9 cellular contexts compared by ENCODE assay signal in genomic region chr17:50221500-50222480, GRCh38. TPM values are rescaled to one million over a fixed set of nuclear protein-coding genes. Genes with fewer than 3 reads are reported as not detected.
DNase-seq lines count a peak whose midpoint lies in the region; ATAC-seq and TF ChIP-seq lines count a peak whose summit lies in the region.
"Had no signal": no experiment of that assay in that cellular context is flagged by ENCODE, and none has a peak within 500 bp of the region (broad histone marks: within the 10 kb centered on the region; RNA-seq: fewer than 3 reads in every experiment).

No MANE protein-coding gene starts in this region.

- intact Hi-C loops in tibial artery (cut with DNase I; ENCODE audit: low total_unique reads), result loop anchor here (5.0 kb wide), 1 partner anchor 46 kb away; no protein-coding TSS in a partner anchor

- peak in 1 of 2 experiments; percentile 79 for DNase-seq in HL-60 (ENCODE audit: low read depth in 1 of 2, low spot score in 1 of 2)
- no peak for DNase-seq in T-helper 2 cell treated with Interferon-gamma antibody and Interleukin-4, amounts not matched to agents 5 μg/mL and 100 μg/mL, for 36 hours (ENCODE audit: low spot score)
- DNase-seq in right atrium auricular region (ENCODE audit: low spot score), result peak; percentile 78
- peak; percentile 84 to 94 for DNase-seq in tibial artery
- no peak for DNase-seq in immature natural killer cell
- DNase-seq in activated T-cell treated with anti-CD3 and anti-CD28 coated beads, Interleukin-2, amount 50 U/mL, for 72 hours, result no peak
- no peak for DNase-seq in NCI-H128 (lab: John Stamatoyannopoulos, UW; ENCODE audit: unreplicated experiment)
- DNase-seq: NCI-H146 had no signal

- peaks cover 9% of the 10 kb centered on the region for H3K27me3 Mint-ChIP-seq in T-helper 2 cell treated with Interferon-gamma antibody and Interleukin-4, amounts not matched to agents 5 μg/mL and 100 μg/mL, for 36 hours (ENCODE audit: low read depth)
- H3K27me3 Mint-ChIP-seq in immature natural killer cell (ENCODE audit: low read depth in 3 of 3), result peaks cover 0 to 7% (median 4%) of the 10 kb centered on the region in 3 donors
- peaks cover 8% of the 10 kb centered on the region for H3K27me3 Mint-ChIP-seq in activated T-cell treated with anti-CD3 and anti-CD28 coated beads, Interleukin-2, amount 50 U/mL, for 72 hours (ENCODE audit: low read depth)

- H3K27me3 ChIP-seq in HL-60 (ENCODE audit: insufficient read depth, poor library complexity, severe bottlenecking) (no peaks in the 10 kb centered on the region), right atrium auricular region (no peaks in the 10 kb centered on the region), tibial artery (no peaks in the 10 kb centered on the region)

- ATAC-seq in activated T-cell treated with anti-CD3 and anti-CD28 coated beads, Interleukin-2, amount 50 U/mL, for 72 hours (replicated peaks in 1 of 2), result no peak

- H3K9me3 Mint-ChIP-seq in T-helper 2 cell treated with Interferon-gamma antibody and Interleukin-4, amounts not matched to agents 5 μg/mL and 100 μg/mL, for 36 hours, result peaks cover 14% of the 10 kb centered on the region
- peaks cover 0 to 3% (median 0%) of the 10 kb centered on the region in 6 donors for H3K9me3 Mint-ChIP-seq in immature natural killer cell
- peaks cover 3 to 6% of the 10 kb centered on the region in 2 donors for H3K9me3 Mint-ChIP-seq in activated T-cell treated with anti-CD3 and anti-CD28 coated beads, Interleukin-2, amount 50 U/mL, for 72 hours

- TF ChIP-seq CTCF in HL-60 (IDR thresholded peaks at IDR 0.05; ENCODE audit: insufficient read depth, low read length), result no peak
- TF ChIP-seq CTCF in right atrium auricular region (IDR thresholded peaks at IDR 0.05), result no peak
- TF ChIP-seq CTCF in tibial artery (IDR thresholded peaks at IDR 0.05), result no peak

- H3K36me3 ChIP-seq in right atrium auricular region (no peaks in the 10 kb centered on the region), tibial artery (no peaks in the 10 kb centered on the region)

- H3K9me3 ChIP-seq in right atrium auricular region (peaks cover 0 to 3% of the 10 kb centered on the region in 2 donors), tibial artery (no peaks in the 10 kb centered on the region)

- H3K4me1 Mint-ChIP-seq in T-helper 2 cell treated with Interferon-gamma antibody and Interleukin-4, amounts not matched to agents 5 μg/mL and 100 μg/mL, for 36 hours (ENCODE audit: low read depth), result peaks cover 14% of the 10 kb centered on the region
- no peaks in the 10 kb centered on the region for H3K4me1 Mint-ChIP-seq in immature natural killer cell
- peaks cover 6% of the 10 kb centered on the region for H3K4me1 Mint-ChIP-seq in activated T-cell treated with anti-CD3 and anti-CD28 coated beads, Interleukin-2, amount 50 U/mL, for 72 hours (ENCODE audit: low read depth)

- H3K27ac Mint-ChIP-seq in T-helper 2 cell treated with Interferon-gamma antibody and Interleukin-4, amounts not matched to agents 5 μg/mL and 100 μg/mL, for 36 hours, result peak overlapping the region; percentile 68
- no peak overlapping the region for H3K27ac Mint-ChIP-seq in immature natural killer cell
- H3K27ac Mint-ChIP-seq in activated T-cell treated with anti-CD3 and anti-CD28 coated beads, Interleukin-2, amount 50 U/mL, for 72 hours, result no peak overlapping the region
- H3K27ac Mint-ChIP-seq: activated T-helper 1 cell treated with anti-CD3 and anti-CD28 coated beads, Interleukin-12 subunit alpha, Interleukin-12 subunit beta, Interleukin-2, Interleukin-4 antibody, amounts not matched to agents 30 ng/mL and 10 ng/mL and 1 ng/mL, durations not matched to agents 14 hours and 24 hours and 36 hours had no signal

- no peaks in the 10 kb centered on the region for H3K36me3 Mint-ChIP-seq in T-helper 2 cell treated with Interferon-gamma antibody and Interleukin-4, amounts not matched to agents 5 μg/mL and 100 μg/mL, for 36 hours (ENCODE audit: low read depth)
- no peaks in the 10 kb centered on the region for H3K36me3 Mint-ChIP-seq in immature natural killer cell
- peaks cover 6% of the 10 kb centered on the region in 2 donors for H3K36me3 Mint-ChIP-seq in activated T-cell treated with anti-CD3 and anti-CD28 coated beads, Interleukin-2, amount 50 U/mL, for 72 hours (ENCODE audit: insufficient read depth in 2 of 2)

- H3K4me3 ChIP-seq in HL-60 (replicated peaks; ENCODE audit: insufficient read depth, low read length) (no peak overlapping the region), right atrium auricular region (no peak overlapping the region), tibial artery (peak overlapping the region in 1 of 2 donors; percentile 24)

- H3K4me3 Mint-ChIP-seq in T-helper 2 cell treated with Interferon-gamma antibody and Interleukin-4, amounts not matched to agents 5 μg/mL and 100 μg/mL, for 36 hours, result peak overlapping the region; percentile 49
- no peak overlapping the region for H3K4me3 Mint-ChIP-seq in immature natural killer cell
- no peak overlapping the region for H3K4me3 Mint-ChIP-seq in activated T-cell treated with anti-CD3 and anti-CD28 coated beads, Interleukin-2, amount 50 U/mL, for 72 hours
- H3K4me3 Mint-ChIP-seq: activated T-helper 1 cell treated with anti-CD3 and anti-CD28 coated beads, Interleukin-12 subunit alpha, Interleukin-12 subunit beta, Interleukin-2, Interleukin-4 antibody, amounts not matched to agents 30 ng/mL and 10 ng/mL and 1 ng/mL, durations not matched to agents 14 hours and 24 hours and 36 hours had no signal

- H3K4me1 ChIP-seq in right atrium auricular region, result peaks cover 0 to 29% of the 10 kb centered on the region in 2 donors
- H3K4me1 ChIP-seq in tibial artery, result peaks cover 9 to 69% (median 55%) of the 10 kb centered on the region in 4 donors

- H3K27ac ChIP-seq in HL-60 (replicated peaks) (peak overlapping the region; percentile 2), right atrium auricular region (peak overlapping the region; percentile 52 to 62), tibial artery (peak overlapping the region; percentile 85 to 94)

RNA-seq across cellular contexts. Expression of gene COL1A1, which starts 20.4 kb away (rescaled TPM):
- 100 to 1,000 TPM in 1 of 2 donors, 10 to 100 TPM in 1; 19.8 to 180 TPM for total RNA-seq in right atrium auricular region
- polyA plus RNA-seq in immature natural killer cell, result not detected
- total RNA-seq in activated T-cell treated with anti-CD3 and anti-CD28 coated beads, Interleukin-2, amount 50 U/mL, for 72 hours, result 10 to 100 TPM in 1 of 2 donors, 1 to 10 TPM in 1; 9.8 to 10.3 TPM

RNA-seq across cellular contexts. Expression of gene TMEM92, which starts 52.5 kb away (rescaled TPM):
- total RNA-seq in right atrium auricular region, result not detected
- not detected for polyA plus RNA-seq in immature natural killer cell
- under 1 TPM in 1 of 2 donors, not detected in 1; 0.51 TPM for total RNA-seq in activated T-cell treated with anti-CD3 and anti-CD28 coated beads, Interleukin-2, amount 50 U/mL, for 72 hours

RNA-seq across cellular contexts. Expression of gene SGCA, which starts 56.0 kb away (rescaled TPM):
- 100 to 1,000 TPM; 120 to 207 TPM for total RNA-seq in right atrium auricular region
- not detected for polyA plus RNA-seq in immature natural killer cell
- total RNA-seq in activated T-cell treated with anti-CD3 and anti-CD28 coated beads, Interleukin-2, amount 50 U/mL, for 72 hours, result 1 to 10 TPM; 1.7 to 2.3 TPM

Comparison
In these comparisons a context has a peak if more than half of its experiments do, and no peak if none do; other contexts are left out.
1. DNase-seq: peak in right atrium auricular region (single experiment) and tibial artery (2 of 2); none in T-helper 2 cell treated with Interferon-gamma antibody and Interleukin-4, amounts not matched to agents 5 μg/mL and 100 μg/mL, for 36 hours (single experiment), immature natural killer cell (0 of 3), activated T-cell treated with anti-CD3 and anti-CD28 coated beads, Interleukin-2, amount 50 U/mL, for 72 hours (0 of 2) and NCI-H128 (single experiment).
2. H3K27ac ChIP-seq: peak in every context shown above with its lines; median percentile 90 in tibial artery; 57 in right atrium auricular region; 2 in HL-60.
3. RNA of gene SGCA, which starts 56.0 kb away (total RNA-seq): 120 to 207 TPM in right atrium auricular region; 1.7 to 2.3 TPM in activated T-cell treated with anti-CD3 and anti-CD28 coated beads, Interleukin-2, amount 50 U/mL, for 72 hours; every median in the first group is over 10 times any median in the second.